Comparison of ENCODE assay signal across 8 cellular contexts in genomic region chr3:72523409-72524172, GRCh38.
A peak's percentile ranks its signal among the peaks of the same experiment; 100 is the strongest.
DNase-seq lines count a peak whose midpoint lies in the region; ATAC-seq and TF ChIP-seq lines count a peak whose summit lies in the region.

No MANE protein-coding gene starts in this region.

- H3K9me3 ChIP-seq in OCI-LY3 (ENCODE audit: insufficient read depth, low read length) = no peaks in the 10 kb centered on the region
- no peaks in the 10 kb centered on the region for H3K9me3 ChIP-seq in endodermal cell (ENCODE audit: control insufficient read depth, low read length)

- peak overlapping the region; percentile 57; the same call in 1 of the 2 replicates for H2AFZ ChIP-seq in OCI-LY3 (ENCODE audit: low read depth, low read length)

- ATAC-seq in HG02938 (IDR thresholded peaks at IDR 0.05; ENCODE audit: unreplicated experiment) = peak; percentile 88

- H3K4me3 ChIP-seq in OCI-LY3 (ENCODE audit: low read length) (peak overlapping the region; percentile 60), endodermal cell (ENCODE audit: low read length) (no peak overlapping the region)

- H3K27me3 Mint-ChIP-seq in endodermal cell (ENCODE audit: insufficient read depth) (peaks cover 5% of the 10 kb centered on the region), chondrocyte (ENCODE audit: low read depth) (no peaks in the 10 kb centered on the region)

- no peaks in the 10 kb centered on the region for H3K27me3 ChIP-seq in OCI-LY3 (ENCODE audit: low read depth, low read length)
- no peaks in the 10 kb centered on the region for H3K27me3 ChIP-seq in endodermal cell (ENCODE audit: control insufficient read depth, insufficient read depth, low read length, poor library complexity, severe bottlenecking)

- H3K79me2 ChIP-seq in OCI-LY3 (ENCODE audit: low read length) = no peaks in the 10 kb centered on the region

- TF ChIP-seq CTCF in OCI-LY3 (IDR thresholded peaks at IDR 0.05; ENCODE audit: low read depth, low read length) = no peak
- TF ChIP-seq CTCF in endodermal cell (conservative IDR thresholded peaks at IDR 0.05) = no peak
- no peak for TF ChIP-seq CTCF in chondrocyte (IDR thresholded peaks at IDR 0.05)

- DNase-seq in NCI-H510A treated with DMSO at 0.1 percent for 48 hours (lab: John Stamatoyannopoulos, UW) (peak; percentile 13), NCI-H510A (lab: John Stamatoyannopoulos, UW) (no peak), inferior parietal cortex (ENCODE audit: extremely low spot score) (peak; percentile 18), endodermal cell (no peak), HPDE6-E6E7 (ENCODE audit: extremely low spot score) (no peak), chondrocyte (ENCODE audit: low spot score) (no peak)

- 83 to 86% methylated on average over 6 to 8 of the region's 9 CpGs for WGBS in endodermal cell (ENCODE audit: insufficient coverage in 1 of 2, insufficient read length in 1 of 2), 2 experiments

- H3K36me3 Mint-ChIP-seq in endodermal cell (ENCODE audit: low read depth) = no peaks in the 10 kb centered on the region
- H3K36me3 Mint-ChIP-seq in chondrocyte (ENCODE audit: low read depth) = no peaks in the 10 kb centered on the region

- H3K4me1 Mint-ChIP-seq in endodermal cell = no peaks in the 10 kb centered on the region
- peaks cover 17% of the 10 kb centered on the region for H3K4me1 Mint-ChIP-seq in chondrocyte (ENCODE audit: low read depth)

- H3K27ac Mint-ChIP-seq in endodermal cell (no peak overlapping the region), chondrocyte (ENCODE audit: unreplicated experiment) (no peak overlapping the region)

- H3K4me2 ChIP-seq in OCI-LY3 (ENCODE audit: low read length) = peak overlapping the region; percentile 77

- H3K9ac ChIP-seq in OCI-LY3 (ENCODE audit: low read length) (peak overlapping the region; percentile 66), endodermal cell (ENCODE audit: extremely low read depth, low read length, poor library complexity, severe bottlenecking) (no peak overlapping the region)

- H3K36me3 ChIP-seq in OCI-LY3 (replicated peaks; ENCODE audit: low read depth, low read length) (no peaks in the 10 kb centered on the region), endodermal cell (ENCODE audit: control insufficient read depth, insufficient read depth, low read length) (no peaks in the 10 kb centered on the region)

- no peak overlapping the region for H3K4me3 Mint-ChIP-seq in endodermal cell
- H3K4me3 Mint-ChIP-seq in chondrocyte (ENCODE audit: unreplicated experiment) = no peak overlapping the region

- H4K20me1 ChIP-seq in OCI-LY3 (ENCODE audit: insufficient read depth, low read length) = no peaks in the 10 kb centered on the region

- peak overlapping the region; percentile 83 for H3K27ac ChIP-seq in OCI-LY3 (ENCODE audit: low read length)
- H3K27ac ChIP-seq in endodermal cell (ENCODE audit: low read depth, low read length) = no peak overlapping the region

- H3K9me3 Mint-ChIP-seq in endodermal cell = no peaks in the 10 kb centered on the region
- no peaks in the 10 kb centered on the region for H3K9me3 Mint-ChIP-seq in chondrocyte (ENCODE audit: low read depth)

- H3K4me1 ChIP-seq in OCI-LY3 (ENCODE audit: low read length) (peaks cover 47% of the 10 kb centered on the region), endodermal cell (ENCODE audit: control insufficient read depth, insufficient read depth, low read length) (no peaks in the 10 kb centered on the region)

Comparison
In these comparisons a context has a peak if more than half of its experiments do, and no peak if none do; other contexts are left out.
1. DNase-seq: peak in NCI-H510A treated with DMSO at 0.1 percent for 48 hours (single experiment) and inferior parietal cortex (single experiment); none in NCI-H510A (single experiment), endodermal cell (single experiment), HPDE6-E6E7 (single experiment) and chondrocyte (single experiment).